ENCODE assay signal across 8 cellular contexts in the genomic region with DNA sequence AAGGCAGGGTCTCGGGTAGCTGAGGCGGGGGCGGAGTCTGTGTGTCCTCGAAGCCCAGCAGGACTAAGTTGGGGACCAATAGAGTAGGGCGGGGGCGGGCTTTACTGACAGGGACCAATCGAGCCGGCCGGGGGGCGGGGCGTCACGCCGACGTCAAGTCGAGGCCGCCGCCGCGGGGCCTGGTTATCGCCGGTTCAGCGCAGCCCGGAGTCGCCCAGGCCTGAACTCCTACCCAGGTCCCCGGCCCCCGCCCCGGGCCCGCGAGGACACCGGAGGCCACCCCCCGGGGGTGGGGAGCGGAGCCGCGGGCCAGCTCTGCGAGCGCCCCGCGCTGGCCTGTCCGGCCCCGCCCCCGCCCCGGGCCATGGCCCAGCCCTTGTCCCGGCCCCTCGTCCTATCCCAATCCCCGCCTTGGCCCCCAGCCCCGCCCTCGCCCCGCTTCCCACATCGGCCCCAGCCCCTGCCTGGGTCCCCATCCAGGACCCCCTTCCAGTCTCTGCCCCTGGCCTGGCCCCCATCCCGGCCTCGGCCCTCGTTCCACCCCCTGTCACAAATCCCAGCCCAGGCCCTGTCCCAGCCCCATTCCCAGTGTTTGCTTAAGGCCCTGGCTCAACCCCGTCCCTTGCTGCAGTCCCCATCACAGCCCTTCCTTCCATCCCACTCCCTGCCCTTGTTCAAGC. TPM values are rescaled to one million over a fixed set of nuclear protein-coding genes. Genes with fewer than 3 reads are reported as not detected.
DNase-seq lines count a peak whose midpoint lies in the region; ATAC-seq and TF ChIP-seq lines count a peak whose summit lies in the region.

A gene with protein sequence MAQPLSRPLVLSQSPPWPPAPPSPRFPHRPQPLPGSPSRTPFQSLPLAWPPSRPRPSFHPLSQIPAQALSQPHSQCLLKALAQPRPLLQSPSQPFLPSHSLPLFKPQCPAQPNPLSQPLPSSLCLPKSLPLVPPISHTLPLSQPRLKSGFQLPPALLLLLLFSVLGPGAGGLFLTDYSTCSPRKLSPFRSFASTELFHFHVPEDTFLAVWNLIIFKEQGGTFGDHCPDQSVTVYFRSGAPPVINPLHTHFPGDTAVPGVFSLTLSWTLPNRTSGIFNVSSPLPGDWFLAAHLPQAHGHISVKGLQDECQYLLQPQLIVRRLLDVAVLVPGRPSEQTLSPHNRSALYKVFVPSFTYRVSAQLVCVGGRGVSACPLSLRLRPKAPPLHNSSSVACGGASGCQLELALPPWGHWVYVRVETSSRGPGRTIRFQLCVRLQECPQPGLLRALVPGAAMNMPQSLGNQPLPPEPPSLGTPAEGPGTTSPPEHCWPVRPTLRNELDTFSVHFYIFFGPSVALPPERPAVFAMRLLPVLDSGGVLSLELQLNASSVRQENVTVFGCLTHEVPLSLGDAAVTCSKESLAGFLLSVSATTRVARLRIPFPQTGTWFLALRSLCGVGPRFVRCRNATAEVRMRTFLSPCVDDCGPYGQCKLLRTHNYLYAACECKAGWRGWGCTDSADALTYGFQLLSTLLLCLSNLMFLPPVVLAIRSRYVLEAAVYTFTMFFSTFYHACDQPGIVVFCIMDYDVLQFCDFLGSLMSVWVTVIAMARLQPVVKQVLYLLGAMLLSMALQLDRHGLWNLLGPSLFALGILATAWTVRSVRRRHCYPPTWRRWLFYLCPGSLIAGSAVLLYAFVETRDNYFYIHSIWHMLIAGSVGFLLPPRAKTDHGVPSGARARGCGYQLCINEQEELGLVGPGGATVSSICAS (plus strand): TSS at position 145 of the 680 bp plus-strand sequence. CDS start 220 bp downstream, at position 365.

- H3K4me1 ChIP-seq in BE2C (peaks cover 3% of the 10 kb centered on the region; the same call in 1 of the 2 replicates), lung (ENCODE audit: control insufficient read depth in 2 of 2, insufficient read depth in 2 of 2, low read length in 2 of 2) (peaks cover under 1 to 16% of the 10 kb centered on the region in 2 donors)

- peak within 1 kb of the TSS; percentile 82 for H3K4me3 Mint-ChIP-seq in activated CD4-positive, alpha-beta memory T cell treated with anti-CD3 and anti-CD28 coated beads, Interleukin-2, amount 10 ng/mL, durations not matched to agents 7 days and 5 days

- peak within 1 kb of the TSS; percentile 90 to 93 for H3K27ac ChIP-seq in lung (ENCODE audit: low read depth in 1 of 2, low read length in 1 of 2)

- H3K4me1 Mint-ChIP-seq in activated CD4-positive, alpha-beta memory T cell treated with anti-CD3 and anti-CD28 coated beads, Interleukin-2, amount 10 ng/mL, durations not matched to agents 7 days and 5 days = peaks cover 23% of the 10 kb centered on the region

- no peaks in the 10 kb centered on the region for H3K9me3 Mint-ChIP-seq in activated CD4-positive, alpha-beta memory T cell treated with anti-CD3 and anti-CD28 coated beads, Interleukin-2, amount 10 ng/mL, durations not matched to agents 7 days and 5 days

- H3K9me3 ChIP-seq in BE2C (no peaks in the 10 kb centered on the region), lung (ENCODE audit: control insufficient read depth in 2 of 2, insufficient read depth in 1 of 2, low read length in 1 of 2) (no peaks in the 10 kb centered on the region)

- no peaks in the 10 kb centered on the region for H3K36me3 Mint-ChIP-seq in activated CD4-positive, alpha-beta memory T cell treated with anti-CD3 and anti-CD28 coated beads, Interleukin-2, amount 10 ng/mL, durations not matched to agents 7 days and 5 days (ENCODE audit: low read depth)

- peak; percentile 99 for DNase-seq in BE2C
- peak; percentile 84 for DNase-seq in NCI-H774 (lab: John Stamatoyannopoulos, UW)
- peak; percentile 94 for DNase-seq in activated CD4-positive, alpha-beta memory T cell treated with anti-CD3 and anti-CD28 coated beads, Interleukin-2, amount 10 ng/mL, durations not matched to agents 7 days and 5 days
- DNase-seq in ecto neural progenitor cell (ENCODE audit: low spot score) = peak; percentile 97
- DNase-seq in lung (ENCODE audit: low spot score) = peak; percentile 95
- peak; percentile 83 to 94 (median 84) for DNase-seq in stimulated activated CD4-positive, alpha-beta T cell treated with anti-CD3 and anti-CD28 coated beads, TNF-alpha, amount 100 ng/mL, for 1 hour (ENCODE audit: low read depth in 3 of 3, low spot score in 1 of 3)

- ATAC-seq in GM19397 (IDR thresholded peaks at IDR 0.05; ENCODE audit: unreplicated experiment) (peak; percentile 80), HG03571 (IDR thresholded peaks at IDR 0.05; ENCODE audit: unreplicated experiment) (peak; percentile 63), lung (ENCODE audit: insufficient read depth, low FRiP score) (peak; percentile 90)

- TF ChIP-seq CTCF in BE2C (IDR thresholded peaks at IDR 0.05; ENCODE audit: low read depth, low read length) = no peak
- TF ChIP-seq CTCF in lung (IDR thresholded peaks at IDR 0.05; ENCODE audit: control extremely low read depth, extremely low read depth) = no peak

- H3K27ac Mint-ChIP-seq in activated CD4-positive, alpha-beta memory T cell treated with anti-CD3 and anti-CD28 coated beads, Interleukin-2, amount 10 ng/mL, durations not matched to agents 7 days and 5 days = peak within 1 kb of the TSS; percentile 53

- H3K4me3 ChIP-seq in BE2C (ENCODE audit: low read depth, low read length) (peak within 1 kb of the TSS; percentile 65), lung (peak within 1 kb of the TSS; percentile 62)

- peaks cover 5% of the 10 kb centered on the region for H3K27me3 Mint-ChIP-seq in activated CD4-positive, alpha-beta memory T cell treated with anti-CD3 and anti-CD28 coated beads, Interleukin-2, amount 10 ng/mL, durations not matched to agents 7 days and 5 days

- 1 to 2% methylated on average over 32 to 53 of the region's 53 CpGs for WGBS in lung, 2 donors

- CTCF ChIA-PET in activated CD4-positive, alpha-beta memory T cell treated with anti-CD3 and anti-CD28 coated beads, Interleukin-2, amount 10 ng/mL, durations not matched to agents 7 days and 5 days (lab: Charles Lee) = interaction anchor here (0.6 to 1.5 kb wide), 3 partner anchors 39 to 179 kb away, joined by 3 to 4 read pairs (median 3); a partner anchor contains a TSS

- POLR2A ChIA-PET in activated CD4-positive, alpha-beta memory T cell treated with anti-CD3 and anti-CD28 coated beads, Interleukin-2, amount 10 ng/mL, durations not matched to agents 7 days and 5 days (lab: Charles Lee) = interaction anchor here (0.9 to 1.8 kb wide), 2 partner anchors 15 to 17 kb away, joined by 4 to 6 read pairs; a partner anchor contains a TSS

- H3K27me3 ChIP-seq in BE2C = no peaks in the 10 kb centered on the region
- no peaks in the 10 kb centered on the region for H3K27me3 ChIP-seq in lung (ENCODE audit: control insufficient read depth, insufficient read depth)

- H3K36me3 ChIP-seq in BE2C (no peaks in the 10 kb centered on the region), lung (ENCODE audit: control insufficient read depth in 2 of 2, insufficient read depth in 2 of 2, low read length in 2 of 2) (no peaks in the 10 kb centered on the region)

RNA-seq across cellular contexts. Expression of the gene that starts here (rescaled TPM):
- polyA plus RNA-seq in BE2C (2012; ENCODE audit: insufficient read depth, insufficient read length, low read depth) = 3.4 TPM
- 1 to 10 TPM; 3.1 to 3.2 TPM for total RNA-seq in activated CD4-positive, alpha-beta memory T cell treated with anti-CD3 and anti-CD28 coated beads, Interleukin-2, amount 10 ng/mL, durations not matched to agents 7 days and 5 days
- 10 to 100 TPM; 11.6 to 13.1 TPM for total RNA-seq in lung
- 1 to 10 TPM; 6.3 to 6.6 TPM for polyA plus RNA-seq in lung

Comparison
In these comparisons a context has a peak if more than half of its experiments do, and no peak if none do; other contexts are left out.
1. Peak in every context shown above with its lines: DNase-seq, ATAC-seq, H3K4me3 ChIP-seq and H3K27ac ChIP-seq.